21 cellular contexts compared by ENCODE assay signal in genomic region chr11:134313379-134313778, GRCh38. TPM values are rescaled to one million over a fixed set of nuclear protein-coding genes. Genes with fewer than 3 reads are reported as not detected.
DNase-seq lines count a peak whose midpoint lies in the region; ATAC-seq and TF ChIP-seq lines count a peak whose summit lies in the region.
"Had no signal": no experiment of that assay in that cellular context is flagged by ENCODE, and none has a peak within 500 bp of the region (broad histone marks: within the 10 kb centered on the region; RNA-seq: fewer than 3 reads in every experiment).

No MANE protein-coding gene starts in this region.

- H3K36me3 Mint-ChIP-seq in WTC11: peaks cover 56% of the 10 kb centered on the region
- peaks cover 3% of the 10 kb centered on the region for H3K36me3 Mint-ChIP-seq in activated T-cell treated with anti-CD3 and anti-CD28 coated beads, Interleukin-2, amount 50 U/mL, for 4 hours (ENCODE audit: insufficient read depth)
- H3K36me3 Mint-ChIP-seq: CD4-positive, CD25-positive, alpha-beta regulatory T cell had no signal

- no peaks in the 10 kb centered on the region for H3K4me1 Mint-ChIP-seq in stimulated activated naive CD8-positive, alpha-beta T cell treated with anti-CD3 and anti-CD28 coated beads, Interleukin-15, amount 100 ng/mL, for 72 hours
- H3K4me1 Mint-ChIP-seq in WTC11: peaks cover 11% of the 10 kb centered on the region
- no peaks in the 10 kb centered on the region for H3K4me1 Mint-ChIP-seq in activated T-cell treated with anti-CD3 and anti-CD28 coated beads, Interleukin-2, amount 50 U/mL, for 4 hours (ENCODE audit: low read depth)
- H3K4me1 Mint-ChIP-seq: B cell; CD4-positive, alpha-beta memory T cell; CD4-positive, CD25-positive, alpha-beta regulatory T cell; CD8-positive, alpha-beta memory T cell had no signal

- no peak overlapping the region for H3K27ac ChIP-seq in upper lobe of right lung
- H3K27ac ChIP-seq: 22Rv1; A549; BLaER1 treated with 17β-estradiol and CSF1 and Interleukin-3, amounts not matched to agents 10 nM and 100 nM; C4-2B had no signal

- POLR2A ChIA-PET in WTC11 (lab: Charles Lee): no interaction called here

- H3K4me3 Mint-ChIP-seq in stimulated activated naive CD8-positive, alpha-beta T cell treated with anti-CD3 and anti-CD28 coated beads, Interleukin-15, amount 100 ng/mL, for 72 hours: no peak overlapping the region
- H3K4me3 Mint-ChIP-seq in WTC11: no peak overlapping the region
- H3K4me3 Mint-ChIP-seq in activated T-cell treated with anti-CD3 and anti-CD28 coated beads, Interleukin-2, amount 50 U/mL, for 4 hours: no peak overlapping the region
- H3K4me3 Mint-ChIP-seq: B cell; CD4-positive, alpha-beta memory T cell; CD4-positive, CD25-positive, alpha-beta regulatory T cell; CD8-positive, alpha-beta memory T cell had no signal

- CTCF ChIA-PET in WTC11 (lab: Charles Lee): no interaction called here

- intact Hi-C loops in upper lobe of right lung (cut with DNase I): no loop called here

- H3K27ac Mint-ChIP-seq in stimulated activated naive CD8-positive, alpha-beta T cell treated with anti-CD3 and anti-CD28 coated beads, Interleukin-15, amount 100 ng/mL, for 72 hours: no peak overlapping the region
- H3K27ac Mint-ChIP-seq in WTC11: no peak overlapping the region
- H3K27ac Mint-ChIP-seq: B cell; CD4-positive, alpha-beta memory T cell; CD4-positive, CD25-positive, alpha-beta regulatory T cell had no signal

- no peaks in the 10 kb centered on the region for H3K36me3 ChIP-seq in upper lobe of right lung
- H3K36me3 ChIP-seq: BLaER1 treated with 17β-estradiol and CSF1 and Interleukin-3, amounts not matched to agents 10 nM and 100 nM had no signal

- no peak for DNase-seq in stimulated activated naive CD8-positive, alpha-beta T cell treated with anti-CD3 and anti-CD28 coated beads, Interleukin-15, Interleukin-2, amounts not matched to agents 100 U/mL and 50 U/mL, for 24 hours
- DNase-seq in stimulated activated naive CD8-positive, alpha-beta T cell treated with anti-CD3 and anti-CD28 coated beads, Interleukin-15, amount 100 ng/mL, for 72 hours: no peak
- DNase-seq in WTC11 (ENCODE audit: low spot score): no peak
- DNase-seq in upper lobe of right lung: no peak
- no peak for DNase-seq in CD1c-positive myeloid dendritic cell (ENCODE audit: extremely low spot score)
- no peak for DNase-seq in activated T-cell treated with anti-CD3 and anti-CD28 coated beads, Interleukin-2, amount 50 U/mL, for 4 hours
- DNase-seq: AML-193; CD4-positive, alpha-beta memory T cell; CD4-positive, CD25-positive, alpha-beta regulatory T cell; CD8-positive, alpha-beta memory T cell; COR-L47; DMS 273 treated with DMSO at 0.1 percent for 48 hours; DMS153; DMS79 treated with DMSO at 0.1 percent for 48 hours; GF-D8 had no signal

- H3K9me3 Mint-ChIP-seq in stimulated activated naive CD8-positive, alpha-beta T cell treated with anti-CD3 and anti-CD28 coated beads, Interleukin-15, amount 100 ng/mL, for 72 hours: peaks cover 7 to 18% of the 10 kb centered on the region in 2 donors
- peaks cover 20% of the 10 kb centered on the region for H3K9me3 Mint-ChIP-seq in WTC11
- H3K9me3 Mint-ChIP-seq in activated T-cell treated with anti-CD3 and anti-CD28 coated beads, Interleukin-2, amount 50 U/mL, for 4 hours: peaks cover 16% of the 10 kb centered on the region

- TF ChIP-seq CTCF in WTC11 (IDR thresholded peaks at IDR 0.05): no peak
- TF ChIP-seq CTCF in upper lobe of right lung (IDR thresholded peaks at IDR 0.05): no peak

- H3K9me3 ChIP-seq in upper lobe of right lung: peaks cover 7% of the 10 kb centered on the region
- H3K9me3 ChIP-seq: A549 had no signal

- H3K27me3 Mint-ChIP-seq in stimulated activated naive CD8-positive, alpha-beta T cell treated with anti-CD3 and anti-CD28 coated beads, Interleukin-15, amount 100 ng/mL, for 72 hours: no peaks in the 10 kb centered on the region
- no peaks in the 10 kb centered on the region for H3K27me3 Mint-ChIP-seq in WTC11 (ENCODE audit: low read depth)
- H3K27me3 Mint-ChIP-seq in activated T-cell treated with anti-CD3 and anti-CD28 coated beads, Interleukin-2, amount 50 U/mL, for 4 hours (ENCODE audit: low read depth): no peaks in the 10 kb centered on the region
- H3K27me3 Mint-ChIP-seq: CD4-positive, alpha-beta memory T cell had no signal

- H3K27me3 ChIP-seq in upper lobe of right lung: no peaks in the 10 kb centered on the region
- H3K27me3 ChIP-seq: BLaER1 treated with 17β-estradiol and CSF1 and Interleukin-3, amounts not matched to agents 10 nM and 100 nM had no signal

- no peak overlapping the region for H3K4me3 ChIP-seq in upper lobe of right lung
- H3K4me3 ChIP-seq: A549; BLaER1 treated with 17β-estradiol and CSF1 and Interleukin-3, amounts not matched to agents 10 nM and 100 nM had no signal

- peak; percentile 28 for ATAC-seq in stimulated activated naive CD8-positive, alpha-beta T cell treated with anti-CD3 and anti-CD28 coated beads, Interleukin-15, Interleukin-2, amounts not matched to agents 100 U/mL and 50 U/mL, for 24 hours
- no peak for ATAC-seq in stimulated activated naive CD8-positive, alpha-beta T cell treated with anti-CD3 and anti-CD28 coated beads, Interleukin-15, amount 100 ng/mL, for 72 hours
- ATAC-seq in WTC11 (peak; percentile 14; the same call in 1 of the 2 replicates), upper lobe of right lung (peak; percentile 10)
- ATAC-seq in activated T-cell treated with anti-CD3 and anti-CD28 coated beads, Interleukin-2, amount 50 U/mL, for 4 hours: no peak

- H3K4me1 ChIP-seq in upper lobe of right lung: no peaks in the 10 kb centered on the region
- H3K4me1 ChIP-seq: A549 had no signal

TF ChIP-seq in WTC11, 78 proteins besides CTCF, POLR2A, EP300 and RAD21:
- no peak for TF ChIP-seq ZBTB43 (CRISPR knock-in tag; IDR thresholded peaks at IDR 0.05)
- no peak for TF ChIP-seq GABPB1 (CRISPR knock-in tag; IDR thresholded peaks at IDR 0.05)
- no peak for TF ChIP-seq FOXJ3 (CRISPR knock-in tag; IDR thresholded peaks at IDR 0.05; ENCODE audit: borderline replicate concordance)
- no peak for TF ChIP-seq MXD4 (CRISPR knock-in tag; IDR thresholded peaks at IDR 0.05; ENCODE audit: borderline replicate concordance)
- TF ChIP-seq CBFB (CRISPR knock-in tag; IDR thresholded peaks at IDR 0.05; ENCODE audit: low read depth): no peak
- TF ChIP-seq FOXP1 (CRISPR knock-in tag; IDR thresholded peaks at IDR 0.05; ENCODE audit: borderline replicate concordance): no peak
- TF ChIP-seq PRDM15 (CRISPR knock-in tag; IDR thresholded peaks at IDR 0.05): no peak
- no peak for TF ChIP-seq NFYB (CRISPR knock-in tag; conservative IDR thresholded peaks at IDR 0.05; ENCODE audit: low read depth)
- no peak for TF ChIP-seq SMAD3 (CRISPR knock-in tag; IDR thresholded peaks at IDR 0.05; ENCODE audit: borderline replicate concordance)
- TF ChIP-seq TCF7 (CRISPR knock-in tag; IDR thresholded peaks at IDR 0.05; ENCODE audit: low read depth): no peak

RNA-seq across cellular contexts. Expression of gene GLB1L2, which starts 18.4 kb away (rescaled TPM):
- total RNA-seq in WTC11 (2021) (4.6 to 6.0 TPM (median 5.1 TPM) in 3 replicates), upper lobe of right lung (4.9 TPM)
- 10 to 100 TPM in 2 of 3 donors, 1 to 10 TPM in 1; 8.3 to 13.1 (median 10.2) TPM for total RNA-seq in activated T-cell treated with anti-CD3 and anti-CD28 coated beads, Interleukin-2, amount 50 U/mL, for 4 hours

RNA-seq across cellular contexts. Expression of gene GLB1L3, which starts 37.2 kb away (rescaled TPM):
- total RNA-seq in WTC11 (2021) (34.6 to 50.2 TPM (median 35.9 TPM) in 3 replicates), upper lobe of right lung (0.43 TPM)
- 1 to 10 TPM; 2.2 to 2.9 (median 2.5) TPM for total RNA-seq in activated T-cell treated with anti-CD3 and anti-CD28 coated beads, Interleukin-2, amount 50 U/mL, for 4 hours
- total RNA-seq: A172, B cell had no signal

Comparison
In these comparisons a context has a peak if more than half of its experiments do, and no peak if none do; other contexts are left out.
1. ATAC-seq: peak in stimulated activated naive CD8-positive, alpha-beta T cell treated with anti-CD3 and anti-CD28 coated beads, Interleukin-15, Interleukin-2, amounts not matched to agents 100 U/mL and 50 U/mL, for 24 hours (single experiment), WTC11 (single experiment) and upper lobe of right lung (single experiment); none in stimulated activated naive CD8-positive, alpha-beta T cell treated with anti-CD3 and anti-CD28 coated beads, Interleukin-15, amount 100 ng/mL, for 72 hours (single experiment) and activated T-cell treated with anti-CD3 and anti-CD28 coated beads, Interleukin-2, amount 50 U/mL, for 4 hours (0 of 2).